ENCODE assay signal across 3 cellular contexts in the genomic region with DNA sequence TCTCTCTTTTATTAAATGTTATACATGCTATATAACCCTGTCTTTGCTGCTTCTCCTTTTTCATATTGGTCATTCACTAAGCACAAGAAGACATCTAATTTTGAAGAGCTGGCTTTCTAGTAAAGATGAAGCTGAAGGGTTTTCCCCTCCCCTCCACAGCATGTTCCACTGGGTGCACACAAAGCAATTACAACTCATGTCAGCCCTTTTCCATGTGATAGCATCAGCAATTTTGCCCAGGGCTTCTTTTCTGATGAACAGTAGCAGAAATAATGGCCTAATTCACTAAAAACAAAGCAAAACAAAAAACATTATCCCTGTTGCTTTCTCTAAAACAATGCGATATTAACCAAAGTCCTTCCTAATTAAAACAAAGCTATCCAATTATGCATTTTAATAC.
A peak's percentile ranks its signal among the peaks of the same experiment; 100 is the strongest.
TF ChIP-seq lines count a peak whose summit lies in the region.

No MANE protein-coding gene starts in this region.

TF ChIP-seq in SK-N-SH, 30 proteins besides CTCF, POLR2A, EP300 and RAD21:
- peak; percentile 58; the same call in 1 of the 2 replicates for TF ChIP-seq RCOR1 (IDR thresholded peaks at IDR 0.05; ENCODE audit: low read length)
- TF ChIP-seq, protein P1, sequence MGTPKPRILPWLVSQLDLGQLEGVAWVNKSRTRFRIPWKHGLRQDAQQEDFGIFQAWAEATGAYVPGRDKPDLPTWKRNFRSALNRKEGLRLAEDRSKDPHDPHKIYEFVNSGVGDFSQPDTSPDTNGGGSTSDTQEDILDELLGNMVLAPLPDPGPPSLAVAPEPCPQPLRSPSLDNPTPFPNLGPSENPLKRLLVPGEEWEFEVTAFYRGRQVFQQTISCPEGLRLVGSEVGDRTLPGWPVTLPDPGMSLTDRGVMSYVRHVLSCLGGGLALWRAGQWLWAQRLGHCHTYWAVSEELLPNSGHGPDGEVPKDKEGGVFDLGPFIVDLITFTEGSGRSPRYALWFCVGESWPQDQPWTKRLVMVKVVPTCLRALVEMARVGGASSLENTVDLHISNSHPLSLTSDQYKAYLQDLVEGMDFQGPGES (IDR thresholded peaks at IDR 0.05; ENCODE audit: low read depth, low read length), result no peak
- peak; percentile 58 for TF ChIP-seq CHD2 (IDR thresholded peaks at IDR 0.05; ENCODE audit: low read length, partially characterized antibody)
- peak; percentile 75 for TF ChIP-seq GATA2 (CRISPR knock-in tag; IDR thresholded peaks at IDR 0.05)
- no peak for TF ChIP-seq POLR2AphosphoS5 (IDR thresholded peaks at IDR 0.05; ENCODE audit: low read depth, low read length)
- TF ChIP-seq MXI1 (IDR thresholded peaks at IDR 0.05; ENCODE audit: low read depth, low read length), result peak; percentile 45; the same call in 1 of the 2 replicates
TF ChIP-seq in SK-N-SH: peak in this region for 4.

TF ChIP-seq in SK-N-SH treated with all-trans-retinoic acid at 6 μM for 48 hours, 23 proteins besides CTCF, POLR2A, EP300 and RAD21:
- TF ChIP-seq SNAI2 (CRISPR knock-in tag; IDR thresholded peaks at IDR 0.05) (no peak), ZC3H10 (CRISPR knock-in tag; IDR thresholded peaks at IDR 0.05) (no peak), PPARA (CRISPR knock-in tag; IDR thresholded peaks at IDR 0.05; ENCODE audit: borderline replicate concordance) (no peak), TOX (CRISPR knock-in tag; IDR thresholded peaks at IDR 0.05; ENCODE audit: borderline replicate concordance) (no peak), TCF4 (CRISPR knock-in tag; IDR thresholded peaks at IDR 0.05; ENCODE audit: borderline replicate concordance) (no peak), ZFP3 (CRISPR knock-in tag; IDR thresholded peaks at IDR 0.05) (no peak), ARNTL (CRISPR knock-in tag; IDR thresholded peaks at IDR 0.05; ENCODE audit: borderline replicate concordance, low read depth) (no peak), ZNF8 (CRISPR knock-in tag; IDR thresholded peaks at IDR 0.05) (no peak), GLIS3 (CRISPR knock-in tag; IDR thresholded peaks at IDR 0.05) (no peak), ZFP30 (CRISPR knock-in tag; IDR thresholded peaks at IDR 0.05) (no peak), ZNF565 (CRISPR knock-in tag; conservative IDR thresholded peaks at IDR 0.05; ENCODE audit: low read depth) (no peak), ZNF70 (CRISPR knock-in tag; IDR thresholded peaks at IDR 0.05) (no peak), BACH2 (CRISPR knock-in tag; IDR thresholded peaks at IDR 0.05; ENCODE audit: borderline replicate concordance) (no peak), ISL1 (CRISPR knock-in tag; IDR thresholded peaks at IDR 0.05) (no peak), RARB (CRISPR knock-in tag; IDR thresholded peaks at IDR 0.05) (no peak), ESRRG (CRISPR knock-in tag; IDR thresholded peaks at IDR 0.05) (no peak)
- TF ChIP-seq, protein P2, sequence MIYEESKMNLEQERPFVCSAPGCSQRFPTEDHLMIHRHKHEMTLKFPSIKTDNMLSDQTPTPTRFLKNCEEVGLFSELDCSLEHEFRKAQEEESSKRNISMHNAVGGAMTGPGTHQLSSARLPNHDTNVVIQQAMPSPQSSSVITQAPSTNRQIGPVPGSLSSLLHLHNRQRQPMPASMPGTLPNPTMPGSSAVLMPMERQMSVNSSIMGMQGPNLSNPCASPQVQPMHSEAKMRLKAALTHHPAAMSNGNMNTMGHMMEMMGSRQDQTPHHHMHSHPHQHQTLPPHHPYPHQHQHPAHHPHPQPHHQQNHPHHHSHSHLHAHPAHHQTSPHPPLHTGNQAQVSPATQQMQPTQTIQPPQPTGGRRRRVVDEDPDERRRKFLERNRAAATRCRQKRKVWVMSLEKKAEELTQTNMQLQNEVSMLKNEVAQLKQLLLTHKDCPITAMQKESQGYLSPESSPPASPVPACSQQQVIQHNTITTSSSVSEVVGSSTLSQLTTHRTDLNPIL (CRISPR knock-in tag; IDR thresholded peaks at IDR 0.05; ENCODE audit: low read depth), result no peak
- TF ChIP-seq, protein P3, sequence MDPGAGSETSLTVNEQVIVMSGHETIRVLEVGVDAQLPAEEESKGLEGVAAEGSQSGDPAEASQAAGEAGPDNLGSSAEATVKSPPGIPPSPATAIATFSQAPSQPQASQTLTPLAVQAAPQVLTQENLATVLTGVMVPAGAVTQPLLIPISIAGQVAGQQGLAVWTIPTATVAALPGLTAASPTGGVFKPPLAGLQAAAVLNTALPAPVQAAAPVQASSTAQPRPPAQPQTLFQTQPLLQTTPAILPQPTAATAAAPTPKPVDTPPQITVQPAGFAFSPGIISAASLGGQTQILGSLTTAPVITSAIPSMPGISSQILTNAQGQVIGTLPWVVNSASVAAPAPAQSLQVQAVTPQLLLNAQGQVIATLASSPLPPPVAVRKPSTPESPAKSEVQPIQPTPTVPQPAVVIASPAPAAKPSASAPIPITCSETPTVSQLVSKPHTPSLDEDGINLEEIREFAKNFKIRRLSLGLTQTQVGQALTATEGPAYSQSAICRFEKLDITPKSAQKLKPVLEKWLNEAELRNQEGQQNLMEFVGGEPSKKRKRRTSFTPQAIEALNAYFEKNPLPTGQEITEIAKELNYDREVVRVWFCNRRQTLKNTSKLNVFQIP (CRISPR knock-in tag; IDR thresholded peaks at IDR 0.05; ENCODE audit: borderline replicate concordance, low read depth), result no peak
- TF ChIP-seq, protein P4, sequence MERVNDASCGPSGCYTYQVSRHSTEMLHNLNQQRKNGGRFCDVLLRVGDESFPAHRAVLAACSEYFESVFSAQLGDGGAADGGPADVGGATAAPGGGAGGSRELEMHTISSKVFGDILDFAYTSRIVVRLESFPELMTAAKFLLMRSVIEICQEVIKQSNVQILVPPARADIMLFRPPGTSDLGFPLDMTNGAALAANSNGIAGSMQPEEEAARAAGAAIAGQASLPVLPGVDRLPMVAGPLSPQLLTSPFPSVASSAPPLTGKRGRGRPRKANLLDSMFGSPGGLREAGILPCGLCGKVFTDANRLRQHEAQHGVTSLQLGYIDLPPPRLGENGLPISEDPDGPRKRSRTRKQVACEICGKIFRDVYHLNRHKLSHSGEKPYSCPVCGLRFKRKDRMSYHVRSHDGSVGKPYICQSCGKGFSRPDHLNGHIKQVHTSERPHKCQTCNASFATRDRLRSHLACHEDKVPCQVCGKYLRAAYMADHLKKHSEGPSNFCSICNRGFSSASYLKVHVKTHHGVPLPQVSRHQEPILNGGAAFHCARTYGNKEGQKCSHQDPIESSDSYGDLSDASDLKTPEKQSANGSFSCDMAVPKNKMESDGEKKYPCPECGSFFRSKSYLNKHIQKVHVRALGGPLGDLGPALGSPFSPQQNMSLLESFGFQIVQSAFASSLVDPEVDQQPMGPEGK (CRISPR knock-in tag; IDR thresholded peaks at IDR 0.05; ENCODE audit: borderline replicate concordance), result no peak
- TF ChIP-seq, protein P5, sequence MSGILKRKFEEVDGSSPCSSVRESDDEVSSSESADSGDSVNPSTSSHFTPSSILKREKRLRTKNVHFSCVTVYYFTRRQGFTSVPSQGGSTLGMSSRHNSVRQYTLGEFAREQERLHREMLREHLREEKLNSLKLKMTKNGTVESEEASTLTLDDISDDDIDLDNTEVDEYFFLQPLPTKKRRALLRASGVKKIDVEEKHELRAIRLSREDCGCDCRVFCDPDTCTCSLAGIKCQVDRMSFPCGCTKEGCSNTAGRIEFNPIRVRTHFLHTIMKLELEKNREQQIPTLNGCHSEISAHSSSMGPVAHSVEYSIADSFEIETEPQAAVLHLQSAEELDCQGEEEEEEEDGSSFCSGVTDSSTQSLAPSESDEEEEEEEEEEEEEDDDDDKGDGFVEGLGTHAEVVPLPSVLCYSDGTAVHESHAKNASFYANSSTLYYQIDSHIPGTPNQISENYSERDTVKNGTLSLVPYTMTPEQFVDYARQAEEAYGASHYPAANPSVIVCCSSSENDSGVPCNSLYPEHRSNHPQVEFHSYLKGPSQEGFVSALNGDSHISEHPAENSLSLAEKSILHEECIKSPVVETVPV (CRISPR knock-in tag; IDR thresholded peaks at IDR 0.05), result no peak

TF ChIP-seq in GM12878, 131 proteins besides CTCF, POLR2A, EP300 and RAD21:
- TF ChIP-seq PAX5 (IDR thresholded peaks at IDR 0.05; ENCODE audit: borderline replicate concordance, low read depth, low read length) (peak; percentile 91), TCF7 (IDR thresholded peaks at IDR 0.05; ENCODE audit: borderline replicate concordance) (no peak)
